Comparison of ENCODE assay signal across 1 cellular context in genomic region chr3:191336833-191337232, GRCh38.
A peak's percentile ranks its signal among the peaks of the same experiment; 100 is the strongest.
TF ChIP-seq lines count a peak whose summit lies in the region.

No MANE protein-coding gene starts in this region.

TF ChIP-seq in HEK293, 187 proteins besides CTCF, POLR2A, EP300 and RAD21:
- TF ChIP-seq ZNF280C (tag by site-specific recombination; IDR thresholded peaks at IDR 0.05) (no peak), PRDM6 (tag by site-specific recombination; IDR thresholded peaks at IDR 0.05) (peak; percentile 87)
